In the genomic region with DNA sequence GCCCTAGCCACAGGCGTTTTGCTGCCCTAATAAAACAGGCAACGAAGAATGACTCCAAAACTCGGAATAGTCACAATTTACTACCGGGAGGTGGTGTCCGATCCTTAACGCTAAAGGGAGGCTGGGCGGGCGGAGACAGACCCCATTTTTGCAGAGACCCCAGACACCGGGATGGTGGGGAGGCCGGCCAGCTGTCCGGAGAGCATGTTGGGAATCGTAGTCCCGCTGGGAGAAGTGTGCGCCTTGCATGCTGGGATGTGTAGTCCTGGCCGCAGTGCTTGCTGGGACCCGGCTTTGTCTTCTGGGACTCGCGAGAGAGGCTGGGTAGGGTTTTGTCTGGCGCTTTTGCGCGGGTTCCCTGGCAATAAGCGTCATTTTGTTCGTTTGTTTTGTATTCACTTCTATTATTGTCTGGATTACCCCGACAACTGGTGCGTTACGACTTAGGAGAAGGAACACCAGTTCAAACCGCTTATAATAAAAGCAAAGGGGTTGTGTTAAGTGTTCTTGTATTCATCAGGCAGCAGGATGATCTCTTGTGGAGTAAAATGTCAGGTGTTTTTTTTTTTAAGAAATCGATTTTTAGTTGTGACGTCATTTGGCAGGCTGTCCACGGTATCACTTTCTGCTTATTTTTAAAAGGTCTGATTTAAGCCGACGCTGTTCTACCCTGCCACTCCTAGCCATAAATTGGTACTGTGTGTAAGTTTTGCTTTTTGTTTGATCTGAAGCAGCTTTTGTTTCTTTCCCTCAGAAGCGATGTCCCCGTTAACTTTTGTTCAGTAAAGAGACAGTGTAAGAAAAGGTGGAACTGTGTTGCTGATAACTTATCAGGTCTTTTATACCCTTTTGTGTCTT, we compare ENCODE assay signal across 1 cellular context.
TF ChIP-seq lines count a peak whose summit lies in the region.

No MANE protein-coding gene starts in this region.

TF ChIP-seq in GM23338, 12 proteins besides CTCF, POLR2A, EP300 and RAD21 (continued from another document):
- TF ChIP-seq, protein P1, sequence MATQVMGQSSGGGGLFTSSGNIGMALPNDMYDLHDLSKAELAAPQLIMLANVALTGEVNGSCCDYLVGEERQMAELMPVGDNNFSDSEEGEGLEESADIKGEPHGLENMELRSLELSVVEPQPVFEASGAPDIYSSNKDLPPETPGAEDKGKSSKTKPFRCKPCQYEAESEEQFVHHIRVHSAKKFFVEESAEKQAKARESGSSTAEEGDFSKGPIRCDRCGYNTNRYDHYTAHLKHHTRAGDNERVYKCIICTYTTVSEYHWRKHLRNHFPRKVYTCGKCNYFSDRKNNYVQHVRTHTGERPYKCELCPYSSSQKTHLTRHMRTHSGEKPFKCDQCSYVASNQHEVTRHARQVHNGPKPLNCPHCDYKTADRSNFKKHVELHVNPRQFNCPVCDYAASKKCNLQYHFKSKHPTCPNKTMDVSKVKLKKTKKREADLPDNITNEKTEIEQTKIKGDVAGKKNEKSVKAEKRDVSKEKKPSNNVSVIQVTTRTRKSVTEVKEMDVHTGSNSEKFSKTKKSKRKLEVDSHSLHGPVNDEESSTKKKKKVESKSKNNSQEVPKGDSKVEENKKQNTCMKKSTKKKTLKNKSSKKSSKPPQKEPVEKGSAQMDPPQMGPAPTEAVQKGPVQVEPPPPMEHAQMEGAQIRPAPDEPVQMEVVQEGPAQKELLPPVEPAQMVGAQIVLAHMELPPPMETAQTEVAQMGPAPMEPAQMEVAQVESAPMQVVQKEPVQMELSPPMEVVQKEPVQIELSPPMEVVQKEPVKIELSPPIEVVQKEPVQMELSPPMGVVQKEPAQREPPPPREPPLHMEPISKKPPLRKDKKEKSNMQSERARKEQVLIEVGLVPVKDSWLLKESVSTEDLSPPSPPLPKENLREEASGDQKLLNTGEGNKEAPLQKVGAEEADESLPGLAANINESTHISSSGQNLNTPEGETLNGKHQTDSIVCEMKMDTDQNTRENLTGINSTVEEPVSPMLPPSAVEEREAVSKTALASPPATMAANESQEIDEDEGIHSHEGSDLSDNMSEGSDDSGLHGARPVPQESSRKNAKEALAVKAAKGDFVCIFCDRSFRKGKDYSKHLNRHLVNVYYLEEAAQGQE (IDR thresholded peaks at IDR 0.05; ENCODE audit: unreplicated experiment), result no peak
- TF ChIP-seq, protein P2, sequence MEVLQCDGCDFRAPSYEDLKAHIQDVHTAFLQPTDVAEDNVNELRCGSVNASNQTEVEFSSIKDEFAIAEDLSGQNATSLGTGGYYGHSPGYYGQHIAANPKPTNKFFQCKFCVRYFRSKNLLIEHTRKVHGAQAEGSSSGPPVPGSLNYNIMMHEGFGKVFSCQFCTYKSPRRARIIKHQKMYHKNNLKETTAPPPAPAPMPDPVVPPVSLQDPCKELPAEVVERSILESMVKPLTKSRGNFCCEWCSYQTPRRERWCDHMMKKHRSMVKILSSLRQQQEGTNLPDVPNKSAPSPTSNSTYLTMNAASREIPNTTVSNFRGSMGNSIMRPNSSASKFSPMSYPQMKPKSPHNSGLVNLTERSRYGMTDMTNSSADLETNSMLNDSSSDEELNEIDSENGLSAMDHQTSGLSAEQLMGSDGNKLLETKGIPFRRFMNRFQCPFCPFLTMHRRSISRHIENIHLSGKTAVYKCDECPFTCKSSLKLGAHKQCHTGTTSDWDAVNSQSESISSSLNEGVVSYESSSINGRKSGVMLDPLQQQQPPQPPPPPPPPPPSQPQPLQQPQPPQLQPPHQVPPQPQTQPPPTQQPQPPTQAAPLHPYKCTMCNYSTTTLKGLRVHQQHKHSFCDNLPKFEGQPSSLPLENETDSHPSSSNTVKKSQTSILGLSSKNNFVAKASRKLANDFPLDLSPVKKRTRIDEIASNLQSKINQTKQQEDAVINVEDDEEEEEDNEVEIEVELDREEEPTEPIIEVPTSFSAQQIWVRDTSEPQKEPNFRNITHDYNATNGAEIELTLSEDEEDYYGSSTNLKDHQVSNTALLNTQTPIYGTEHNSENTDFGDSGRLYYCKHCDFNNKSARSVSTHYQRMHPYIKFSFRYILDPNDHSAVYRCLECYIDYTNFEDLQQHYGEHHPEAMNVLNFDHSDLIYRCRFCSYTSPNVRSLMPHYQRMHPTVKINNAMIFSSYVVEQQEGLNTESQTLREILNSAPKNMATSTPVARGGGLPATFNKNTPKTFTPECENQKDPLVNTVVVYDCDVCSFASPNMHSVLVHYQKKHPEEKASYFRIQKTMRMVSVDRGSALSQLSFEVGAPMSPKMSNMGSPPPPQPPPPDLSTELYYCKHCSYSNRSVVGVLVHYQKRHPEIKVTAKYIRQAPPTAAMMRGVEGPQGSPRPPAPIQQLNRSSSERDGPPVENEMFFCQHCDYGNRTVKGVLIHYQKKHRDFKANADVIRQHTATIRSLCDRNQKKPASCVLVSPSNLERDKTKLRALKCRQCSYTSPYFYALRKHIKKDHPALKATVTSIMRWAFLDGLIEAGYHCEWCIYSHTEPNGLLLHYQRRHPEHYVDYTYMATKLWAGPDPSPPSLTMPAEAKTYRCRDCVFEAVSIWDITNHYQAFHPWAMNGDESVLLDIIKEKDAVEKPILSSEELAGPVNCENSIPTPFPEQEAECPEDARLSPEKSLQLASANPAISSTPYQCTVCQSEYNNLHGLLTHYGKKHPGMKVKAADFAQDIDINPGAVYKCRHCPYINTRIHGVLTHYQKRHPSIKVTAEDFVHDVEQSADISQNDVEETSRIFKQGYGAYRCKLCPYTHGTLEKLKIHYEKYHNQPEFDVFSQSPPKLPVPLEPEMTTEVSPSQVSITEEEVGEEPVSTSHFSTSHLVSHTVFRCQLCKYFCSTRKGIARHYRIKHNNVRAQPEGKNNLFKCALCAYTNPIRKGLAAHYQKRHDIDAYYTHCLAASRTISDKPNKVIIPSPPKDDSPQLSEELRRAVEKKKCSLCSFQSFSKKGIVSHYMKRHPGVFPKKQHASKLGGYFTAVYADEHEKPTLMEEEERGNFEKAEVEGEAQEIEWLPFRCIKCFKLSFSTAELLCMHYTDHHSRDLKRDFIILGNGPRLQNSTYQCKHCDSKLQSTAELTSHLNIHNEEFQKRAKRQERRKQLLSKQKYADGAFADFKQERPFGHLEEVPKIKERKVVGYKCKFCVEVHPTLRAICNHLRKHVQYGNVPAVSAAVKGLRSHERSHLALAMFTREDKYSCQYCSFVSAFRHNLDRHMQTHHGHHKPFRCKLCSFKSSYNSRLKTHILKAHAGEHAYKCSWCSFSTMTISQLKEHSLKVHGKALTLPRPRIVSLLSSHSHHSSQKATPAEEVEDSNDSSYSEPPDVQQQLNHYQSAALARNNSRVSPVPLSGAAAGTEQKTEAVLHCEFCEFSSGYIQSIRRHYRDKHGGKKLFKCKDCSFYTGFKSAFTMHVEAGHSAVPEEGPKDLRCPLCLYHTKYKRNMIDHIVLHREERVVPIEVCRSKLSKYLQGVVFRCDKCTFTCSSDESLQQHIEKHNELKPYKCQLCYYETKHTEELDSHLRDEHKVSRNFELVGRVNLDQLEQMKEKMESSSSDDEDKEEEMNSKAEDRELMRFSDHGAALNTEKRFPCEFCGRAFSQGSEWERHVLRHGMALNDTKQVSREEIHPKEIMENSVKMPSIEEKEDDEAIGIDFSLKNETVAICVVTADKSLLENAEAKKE (CRISPR knock-in tag; IDR thresholded peaks at IDR 0.05), result no peak
- no peak for TF ChIP-seq EZH2phosphoT487 (IDR thresholded peaks at IDR 0.05; ENCODE audit: unreplicated experiment)
- TF ChIP-seq, protein P3, sequence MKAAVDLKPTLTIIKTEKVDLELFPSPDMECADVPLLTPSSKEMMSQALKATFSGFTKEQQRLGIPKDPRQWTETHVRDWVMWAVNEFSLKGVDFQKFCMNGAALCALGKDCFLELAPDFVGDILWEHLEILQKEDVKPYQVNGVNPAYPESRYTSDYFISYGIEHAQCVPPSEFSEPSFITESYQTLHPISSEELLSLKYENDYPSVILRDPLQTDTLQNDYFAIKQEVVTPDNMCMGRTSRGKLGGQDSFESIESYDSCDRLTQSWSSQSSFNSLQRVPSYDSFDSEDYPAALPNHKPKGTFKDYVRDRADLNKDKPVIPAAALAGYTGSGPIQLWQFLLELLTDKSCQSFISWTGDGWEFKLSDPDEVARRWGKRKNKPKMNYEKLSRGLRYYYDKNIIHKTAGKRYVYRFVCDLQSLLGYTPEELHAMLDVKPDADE (IDR thresholded peaks at IDR 0.05), result peak; percentile 96
